Comparison of ENCODE assay signal across 8 cellular contexts in genomic region chr6:134908906-134909516, GRCh38. TPM values are rescaled to one million over a fixed set of nuclear protein-coding genes. Genes with fewer than 3 reads are reported as not detected.
DNase-seq lines count a peak whose midpoint lies in the region; ATAC-seq and TF ChIP-seq lines count a peak whose summit lies in the region.

No MANE protein-coding gene starts in this region.

- H2BK15ac ChIP-seq in mesendoderm (replicated peaks; ENCODE audit: low read depth), result no peak overlapping the region

- H3K4me1 ChIP-seq in mesendoderm (ENCODE audit: control insufficient read depth, low read depth, low read length), result no peaks in the 10 kb centered on the region
- no peaks in the 10 kb centered on the region for H3K4me1 ChIP-seq in Karpas-422 (ENCODE audit: low read length)

- H3K79me1 ChIP-seq in mesendoderm (ENCODE audit: low read length), result no peaks in the 10 kb centered on the region

- H4K8ac ChIP-seq in mesendoderm (ENCODE audit: low read depth, low read length), result no peak overlapping the region

- no peak overlapping the region for H3K4ac ChIP-seq in mesendoderm (ENCODE audit: low read depth, low read length)

- H3K79me2 ChIP-seq in mesendoderm (ENCODE audit: control insufficient read depth, insufficient read depth, low read length) (no peaks in the 10 kb centered on the region), Karpas-422 (ENCODE audit: low read length) (no peaks in the 10 kb centered on the region)

- peak overlapping the region; percentile 35 for H3K4me3 ChIP-seq in AG04449 (ENCODE audit: low read depth, low read length)
- peak overlapping the region; percentile 0; the same call in 1 of the 2 replicates for H3K4me3 ChIP-seq in MG63
- H3K4me3 ChIP-seq in mesendoderm (ENCODE audit: low read length), result no peak overlapping the region
- no peak overlapping the region for H3K4me3 ChIP-seq in Karpas-422 (ENCODE audit: low read length)

- H2AK5ac ChIP-seq in mesendoderm (ENCODE audit: low read length), result no peak overlapping the region

- H3K4me2 ChIP-seq in mesendoderm (ENCODE audit: low read length), result no peak overlapping the region
- no peak overlapping the region for H3K4me2 ChIP-seq in Karpas-422 (ENCODE audit: low read depth, low read length, poor library complexity, severe bottlenecking)

- no peak for TF ChIP-seq CTCF in AG04449 (IDR thresholded peaks at IDR 0.05; ENCODE audit: insufficient read depth, low read length, missing control alignments)

- no peak overlapping the region for H2AFZ ChIP-seq in Karpas-422 (ENCODE audit: low read length)

- H2BK5ac ChIP-seq in mesendoderm (ENCODE audit: low read length), result no peak overlapping the region

- DNase-seq in AG04449 (ENCODE audit: low read depth, low spot score) (peak; percentile 100), MG63 (peak; percentile 97), mesendoderm (peak; percentile 20), NCI-H1930 (lab: John Stamatoyannopoulos, UW) (no peak), Karpas-422 (no peak)

- H3K9me2 ChIP-seq in Karpas-422 (replicated peaks; ENCODE audit: insufficient read depth, low read length), result no peaks in the 10 kb centered on the region

- H3K9ac ChIP-seq in mesendoderm (ENCODE audit: low read length) (no peak overlapping the region), Karpas-422 (ENCODE audit: low read length) (no peak overlapping the region)

- POLR2A ChIA-PET in AG04449 (lab: Yijun Ruan, JAX), result interaction anchor here (0.6 to 2.7 kb wide), 6 partner anchors 11 to 487 kb away, joined by 3 to 9 read pairs (median 4); no protein-coding TSS in a partner anchor

- no peak overlapping the region for H3K18ac ChIP-seq in mesendoderm (ENCODE audit: low read length)

- no peak overlapping the region for H3K23ac ChIP-seq in mesendoderm (ENCODE audit: low read length)

- CTCF ChIA-PET in AG04449 (lab: Yijun Ruan, JAX), result interaction anchor here (0.9 to 2.6 kb wide), 6 partner anchors 9 to 785 kb away, joined by 3 to 14 read pairs (median 5); no protein-coding TSS in a partner anchor

- H3K36me3 ChIP-seq in MG63, result no peaks in the 10 kb centered on the region
- H3K36me3 ChIP-seq in mesendoderm (ENCODE audit: control insufficient read depth, insufficient read depth, low read length), result no peaks in the 10 kb centered on the region
- H3K36me3 ChIP-seq in Karpas-422 (ENCODE audit: insufficient read depth, low read length), result no peaks in the 10 kb centered on the region

- no peak overlapping the region for H4K5ac ChIP-seq in mesendoderm (ENCODE audit: low read length)

- H4K20me1 ChIP-seq in Karpas-422 (ENCODE audit: insufficient read depth, low read depth, low read length), result no peaks in the 10 kb centered on the region

- peak overlapping the region; percentile 3 for H3K27ac ChIP-seq in cingulate gyrus (ENCODE audit: low read depth, low read length)
- H3K27ac ChIP-seq in mesendoderm (ENCODE audit: low read depth, low read length), result no peak overlapping the region
- H3K27ac ChIP-seq in Karpas-422 (ENCODE audit: low read length), result no peak overlapping the region

- H3K27me3 ChIP-seq in MG63 (no peaks in the 10 kb centered on the region), mesendoderm (ENCODE audit: insufficient read depth, low read length, poor library complexity) (no peaks in the 10 kb centered on the region), Karpas-422 (ENCODE audit: low read length) (no peaks in the 10 kb centered on the region)

- H3K9me3 ChIP-seq in MG63, result no peaks in the 10 kb centered on the region
- no peaks in the 10 kb centered on the region for H3K9me3 ChIP-seq in Karpas-422 (ENCODE audit: low read length)

- WGBS in mesendoderm (ENCODE audit: extremely low coverage, insufficient coverage, low lambda C conversion rate), result no CpG with 5 or more reads among the region's 12 CpGs

- ATAC-seq in GM18870 (IDR thresholded peaks at IDR 0.05; ENCODE audit: unreplicated experiment) (no peak), HG03457 (IDR thresholded peaks at IDR 0.05; ENCODE audit: unreplicated experiment) (no peak)

- no peak overlapping the region for H3K56ac ChIP-seq in mesendoderm (ENCODE audit: low read length)

- H2BK120ac ChIP-seq in mesendoderm (ENCODE audit: low read depth, low read length), result no peak overlapping the region

RNA-seq across cellular contexts. Expression of gene ALDH8A1, which starts 40.9 kb away (rescaled TPM):
- total RNA-seq in MG63 (2014; rRNA removed; shearing (Covaris generic); ENCODE audit: low replicate concordance), result 0.10 TPM in 1 of 2 replicates, not detected in the other
- polyA plus RNA-seq in mesendoderm (2013, experiment 1 of 2), result 0.04 TPM
- 0.11 TPM for polyA plus RNA-seq in mesendoderm (2013, experiment 2 of 2)
- 0.47 TPM in 1 of 2 replicates, not detected in the other for total RNA-seq in Karpas-422 (2014; rRNA removed; shearing (Covaris generic); ENCODE audit: low replicate concordance)

Comparison
In these comparisons a context has a peak if more than half of its experiments do, and no peak if none do; other contexts are left out.
1. DNase-seq: peak in AG04449 (single experiment), MG63 (single experiment) and mesendoderm (single experiment); none in NCI-H1930 (0 of 2) and Karpas-422 (single experiment).
2. H3K4me3 ChIP-seq: peak in AG04449 (single experiment) and MG63 (single experiment); none in mesendoderm (single experiment) and Karpas-422 (single experiment).